Comparison of ENCODE assay signal across 15 cellular contexts in the genomic region with DNA sequence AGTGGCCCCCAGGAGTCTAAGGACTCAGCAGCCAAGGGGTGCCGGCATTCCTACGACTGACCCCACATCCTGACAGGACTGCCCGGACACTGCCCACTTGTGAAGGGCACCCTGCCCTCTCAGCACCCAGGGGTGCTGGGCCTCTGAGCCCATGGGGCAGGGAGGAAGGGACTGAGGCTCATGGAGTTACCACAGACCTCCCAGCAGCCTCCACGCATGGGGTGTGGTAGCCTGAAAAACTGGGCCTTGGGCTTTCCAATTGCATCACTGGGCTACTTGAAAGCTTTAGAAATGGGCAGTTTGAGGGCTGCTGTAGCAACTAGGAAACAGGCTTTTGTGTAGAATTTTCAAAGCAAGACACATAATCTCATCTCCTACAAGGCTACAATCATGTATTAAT. TPM values are rescaled to one million over a fixed set of nuclear protein-coding genes. Genes with fewer than 3 reads are reported as not detected.
DNase-seq lines count a peak whose midpoint lies in the region; ATAC-seq and TF ChIP-seq lines count a peak whose summit lies in the region.
"Had no signal": no experiment of that assay in that cellular context is flagged by ENCODE, and none has a peak within 500 bp of the region (broad histone marks: within the 10 kb centered on the region; RNA-seq: fewer than 3 reads in every experiment).

No MANE protein-coding gene starts in this region.

- H3K4me1 Mint-ChIP-seq in nephron progenitor cell: peaks cover 23% of the 10 kb centered on the region

- no peak overlapping the region for H3K4me3 ChIP-seq in heart left ventricle

- no peaks in the 10 kb centered on the region for H3K9me3 Mint-ChIP-seq in nephron progenitor cell
- H3K9me3 Mint-ChIP-seq: activated naive CD4-positive, alpha-beta T cell treated with anti-CD3 and anti-CD28 coated beads, Interleukin-2, amount 50 U/mL, for 72 hours had no signal

- TF ChIP-seq CTCF in heart left ventricle (IDR thresholded peaks at IDR 0.05): no peak
- no peak for TF ChIP-seq CTCF in nephron progenitor cell (IDR thresholded peaks at IDR 0.05)
- no peak for TF ChIP-seq CTCF in GM20000 (IDR thresholded peaks at IDR 0.05; ENCODE audit: extremely low read depth, missing control alignments)

- DNase-seq in heart left ventricle: no peak
- DNase-seq in Right ventricle myocardium inferior (ENCODE audit: missing footprints): no peak
- DNase-seq in nephron progenitor cell: no peak
- no peak for DNase-seq in GM20000 (ENCODE audit: low spot score)
- DNase-seq in NCI-H1417 treated with DMSO at 0.1 percent for 48 hours (lab: John Stamatoyannopoulos, UW): no peak
- DNase-seq in glomerular visceral epithelial cell (ENCODE audit: extremely low spot score): no peak
- DNase-seq: activated CD8-positive, alpha-beta memory T cell treated with anti-CD3 and anti-CD28 coated beads for 24 hours; kidney; NCI-H1930; stimulated activated naive CD8-positive, alpha-beta T cell treated with anti-CD3 and anti-CD28 coated beads, Interleukin-15, Interleukin-2, amounts not matched to agents 100 U/mL and 50 U/mL, for 24 hours; T-helper 2 cell had no signal

- peaks cover 0 to 79% (median 38%) of the 10 kb centered on the region in 12 donors for H3K4me1 ChIP-seq in heart left ventricle

- no peak overlapping the region for H3K4me3 Mint-ChIP-seq in nephron progenitor cell

- peak overlapping the region; percentile 95 for H3K27ac Mint-ChIP-seq in nephron progenitor cell

- WGBS in heart left ventricle, 4 donors: 56 to 83% (median 73%) methylated on average over 1 to 4 of the region's 4 CpGs

- ATAC-seq in heart left ventricle (peak in 1 of 4 donors; percentile 21), Right ventricle myocardium inferior (no peak), esophagus mucosa (peak; percentile 50), HG03354 (IDR thresholded peaks at IDR 0.05; ENCODE audit: poor library complexity, severe bottlenecking, unreplicated experiment) (no peak)
- ATAC-seq: activated naive CD4-positive, alpha-beta T cell treated with anti-CD3 and anti-CD28 coated beads, Interleukin-2, amount 50 U/mL, for 72 hours; HepG2; stimulated activated naive CD8-positive, alpha-beta T cell treated with anti-CD3 and anti-CD28 coated beads, Interleukin-15, Interleukin-2, amounts not matched to agents 100 U/mL and 50 U/mL, for 24 hours had no signal

- H3K27me3 Mint-ChIP-seq in nephron progenitor cell (ENCODE audit: low read depth, poor library complexity): no peaks in the 10 kb centered on the region

- peak overlapping the region in 9 of 12 donors; percentile 12 to 68 (median 51) for H3K27ac ChIP-seq in heart left ventricle

- peaks cover 34% of the 10 kb centered on the region for H3K36me3 Mint-ChIP-seq in nephron progenitor cell (ENCODE audit: low read depth)

- no peaks in the 10 kb centered on the region for H3K27me3 ChIP-seq in heart left ventricle

- TF ChIP-seq POLR2A in heart left ventricle (IDR thresholded peaks at IDR 0.05): no peak

- peaks cover 0 to 8% (median 0%) of the 10 kb centered on the region in 12 donors for H3K9me3 ChIP-seq in heart left ventricle

- H3K36me3 ChIP-seq in heart left ventricle: peaks cover 0 to 54% (median 44%) of the 10 kb centered on the region in 9 donors

- intact Hi-C loops in heart left ventricle (cut with DNase I): no loop called here
- intact Hi-C loops in Right ventricle myocardium inferior (cut with DNase I): no loop called here

RNA-seq across cellular contexts. Expression of a gene that starts 13.2 kb away (rescaled TPM):
- total RNA-seq in heart left ventricle (100 to 1,000 TPM in 1 of 9 donors, 10 to 100 TPM in 8; 20.6 to 111 (median 36.6) TPM), Right ventricle myocardium inferior (48.1 TPM), esophagus mucosa (379 TPM)
- 100 to 1,000 TPM in 1 of 2 donors, 10 to 100 TPM in 1; 23.8 to 111 TPM for polyA plus RNA-seq in heart left ventricle
